Comparison of ENCODE assay signal across 12 cellular contexts in genomic region chr2:218885981-218886447, GRCh38. TPM values are rescaled to one million over a fixed set of nuclear protein-coding genes. Genes with fewer than 3 reads are reported as not detected.
A peak's percentile ranks its signal among the peaks of the same experiment; 100 is the strongest.
DNase-seq lines count a peak whose midpoint lies in the region; ATAC-seq, FAIRE-seq and TF ChIP-seq lines count a peak whose summit lies in the region.
"Had no signal": no experiment of that assay in that cellular context is flagged by ENCODE, and none has a peak within 500 bp of the region (broad histone marks: within the 10 kb centered on the region; RNA-seq: fewer than 3 reads in every experiment).

No MANE protein-coding gene starts in this region.

- H4K20me1 ChIP-seq in SU-DHL-6 (ENCODE audit: low read depth, low read length): no peaks in the 10 kb centered on the region

- WGBS in transverse colon (ENCODE audit: low coverage in 1 of 2), 2 donors: 71% methylated on average over 3 of the region's 3 CpGs; no CpG with 5 or more reads in 1 of the 2 donors
- whole genome bisulfite sequencing in heart left ventricle, 4 donors: 79 to 94% (median 88%) methylated on average over 3 of the region's 3 CpGs

- FAIRE-seq in GM12891 (lab: Jason Lieb, UNC): peak; percentile 100

- H3K9me2 ChIP-seq in SU-DHL-6 (replicated peaks; ENCODE audit: insufficient read depth, low read length): no peaks in the 10 kb centered on the region

- ATAC-seq in GM19438 (IDR thresholded peaks at IDR 0.05; ENCODE audit: low read depth, unreplicated experiment) (peak; percentile 61), HG03039 (IDR thresholded peaks at IDR 0.05; ENCODE audit: unreplicated experiment) (peak; percentile 49), heart left ventricle (no peak)
- no peak for ATAC-seq in activated naive CD4-positive, alpha-beta T cell treated with anti-CD3 and anti-CD28 coated beads, Interleukin-2, amount 50 U/mL, for 72 hours

- intact Hi-C loops in transverse colon (cut with DNase I; ENCODE audit: low total_unique reads): no loop called here
- intact Hi-C loops in heart left ventricle (cut with DNase I): no loop called here

- H3K27me3 ChIP-seq in SU-DHL-6 (ENCODE audit: low read length) (no peaks in the 10 kb centered on the region), transverse colon (peaks cover 41% of the 10 kb centered on the region), heart left ventricle (peaks cover under 1 to 43% (median 22%) of the 10 kb centered on the region in 9 donors)

- H3K36me3 ChIP-seq in SU-DHL-6 (ENCODE audit: low read length): no peaks in the 10 kb centered on the region
- H3K36me3 ChIP-seq in transverse colon: no peaks in the 10 kb centered on the region
- H3K36me3 ChIP-seq in heart left ventricle: no peaks in the 10 kb centered on the region
- H3K36me3 ChIP-seq: neural progenitor cell had no signal

- H3K4me2 ChIP-seq in SU-DHL-6 (ENCODE audit: low read depth, low read length, poor library complexity, severe bottlenecking): peak overlapping the region; percentile 91
- H3K4me2 ChIP-seq: neural progenitor cell had no signal

- H3K27ac ChIP-seq in SU-DHL-6 (ENCODE audit: low read depth, low read length): peak overlapping the region; percentile 95
- peak overlapping the region in 1 of 4 donors; percentile 66 for H3K27ac ChIP-seq in transverse colon
- H3K27ac ChIP-seq in heart left ventricle: no peak overlapping the region
- H3K27ac ChIP-seq: neural progenitor cell had no signal

- no peaks in the 10 kb centered on the region for H3K9me3 Mint-ChIP-seq in activated naive CD4-positive, alpha-beta T cell treated with anti-CD3 and anti-CD28 coated beads, Interleukin-2, amount 50 U/mL, for 72 hours

- H3K36me3 Mint-ChIP-seq in activated naive CD4-positive, alpha-beta T cell treated with anti-CD3 and anti-CD28 coated beads, Interleukin-2, amount 50 U/mL, for 72 hours: peaks cover 5 to 7% of the 10 kb centered on the region in 2 donors
- H3K36me3 Mint-ChIP-seq: neural progenitor cell had no signal

- H3K4me3 ChIP-seq in SU-DHL-6 (ENCODE audit: insufficient read depth, low read length, poor library complexity, severe bottlenecking) (no peak overlapping the region), transverse colon (no peak overlapping the region), heart left ventricle (no peak overlapping the region)
- H3K4me3 ChIP-seq: neural progenitor cell had no signal

- TF ChIP-seq POLR2A in GM12891 (IDR thresholded peaks at IDR 0.05; ENCODE audit: low read depth, low read length) (no peak; the same call in 1 of the 2 replicates), transverse colon (IDR thresholded peaks at IDR 0.05) (no peak), heart left ventricle (IDR thresholded peaks at IDR 0.05) (no peak)

- in situ Hi-C loops in transverse colon (cut with MboI; ENCODE audit: low pct_ligation_motif_present in 1 of 4, low pct_unique_long_range_greater_than_20kb in 1 of 4, low sequenced_read_pairs in 3 of 4): no loop called here

- H3K27ac Mint-ChIP-seq in activated naive CD4-positive, alpha-beta T cell treated with anti-CD3 and anti-CD28 coated beads, Interleukin-2, amount 50 U/mL, for 72 hours: no peak overlapping the region
- H3K27ac Mint-ChIP-seq: neural progenitor cell had no signal

- DNase-seq in GM12891 (ENCODE audit: insufficient read length, low spot score) (peak; percentile 50), transverse colon (no peak), HuH-7 (ENCODE audit: low spot score) (no peak), heart left ventricle (no peak)
- no peak for DNase-seq in activated naive CD4-positive, alpha-beta T cell treated with anti-CD3 and anti-CD28 coated beads, Interleukin-2, amount 50 U/mL, for 72 hours (ENCODE audit: low spot score in 2 of 2)
- DNase-seq: activated CD8-positive, alpha-beta memory T cell treated with anti-CD3 and anti-CD28 coated beads for 24 hours; Calu3 had no signal

- TF ChIP-seq CTCF in SU-DHL-6 (IDR thresholded peaks at IDR 0.05; ENCODE audit: insufficient read depth, low read length, poor library complexity, severe bottlenecking) (no peak), transverse colon (IDR thresholded peaks at IDR 0.05) (no peak), heart left ventricle (IDR thresholded peaks at IDR 0.05) (no peak)

- H3K9ac ChIP-seq in SU-DHL-6 (ENCODE audit: low read length): peak overlapping the region; percentile 91
- H3K9ac ChIP-seq: neural progenitor cell had no signal

- H3K4me1 ChIP-seq in transverse colon (peaks cover 0 to 13% (median 11%) of the 10 kb centered on the region in 4 donors), heart left ventricle (peaks cover 0 to 17% (median 7%) of the 10 kb centered on the region in 12 donors)
- H3K4me1 ChIP-seq: neural progenitor cell had no signal

- H3K79me2 ChIP-seq in SU-DHL-6 (ENCODE audit: insufficient read depth, low read length): peaks cover 28% of the 10 kb centered on the region; the same call in 1 of the 2 replicates

- H3K9me3 ChIP-seq in SU-DHL-6 (ENCODE audit: insufficient read depth, low read length): no peaks in the 10 kb centered on the region
- H3K9me3 ChIP-seq in transverse colon: no peaks in the 10 kb centered on the region
- no peaks in the 10 kb centered on the region for H3K9me3 ChIP-seq in heart left ventricle

- H3F3A ChIP-seq in SU-DHL-6 (ENCODE audit: insufficient read depth): peaks cover 60% of the 10 kb centered on the region

- no peak for TF ChIP-seq EP300 in transverse colon (IDR thresholded peaks at IDR 0.05; ENCODE audit: low read depth)

- no peak overlapping the region for H2AFZ ChIP-seq in SU-DHL-6 (ENCODE audit: low read depth, low read length, severe bottlenecking)
- H2AFZ ChIP-seq: neural progenitor cell had no signal

TF ChIP-seq in GM12891, 5 proteins besides CTCF, POLR2A, EP300 and RAD21:
- TF ChIP-seq TAF1 (IDR thresholded peaks at IDR 0.05; ENCODE audit: low read depth, low read length) (no peak), POLR2AphosphoS5 (IDR thresholded peaks at IDR 0.05; ENCODE audit: low read depth, low read length) (no peak), PAX5 (IDR thresholded peaks at IDR 0.05; ENCODE audit: insufficient read depth, low read length, severe bottlenecking) (no peak), SPI1 (IDR thresholded peaks at IDR 0.05; ENCODE audit: low read depth, low read length) (peak; percentile 35; the same call in 1 of the 2 replicates), POU2F2 (IDR thresholded peaks at IDR 0.05; ENCODE audit: low read depth, low read length) (peak; percentile 100)
TF ChIP-seq in GM12891: peak in this region for 2.

RNA-seq across cellular contexts. Expression of gene WNT10A, which starts 5.4 kb away (rescaled TPM):
- polyA plus RNA-seq in GM12891 (2012; ENCODE audit: low read depth, missing spikeins): 34.4 TPM
- total RNA-seq in transverse colon (1 to 10 TPM in 1 of 4 donors, under 1 TPM in 1, not detected in 2; 0.27 to 1.6 TPM), heart left ventricle (1 to 10 TPM in 1 of 9 donors, under 1 TPM in 1, not detected in 7; 0.16 to 1.3 TPM)
- 1 to 10 TPM in 1 of 2 donors, under 1 TPM in 1; 0.11 to 6.1 TPM for total RNA-seq in activated naive CD4-positive, alpha-beta T cell treated with anti-CD3 and anti-CD28 coated beads, Interleukin-2, amount 50 U/mL, for 72 hours
- under 1 TPM in 1 of 2 donors, not detected in 1; 0.08 TPM for polyA plus RNA-seq in heart left ventricle

RNA-seq across cellular contexts. Expression of gene WNT6, which starts 26.4 kb away (rescaled TPM):
- not detected for polyA plus RNA-seq in GM12891 (2012; ENCODE audit: low read depth, missing spikeins)
- total RNA-seq in transverse colon (100 to 1,000 TPM in 1 of 4 donors, 1 to 10 TPM in 1, under 1 TPM in 1, not detected in 1; 0.82 to 164 (median 1.7) TPM), heart left ventricle (10 to 100 TPM in 1 of 9 donors, 1 to 10 TPM in 3, under 1 TPM in 5; 0.34 to 13.1 (median 1.00) TPM)
- not detected for total RNA-seq in activated naive CD4-positive, alpha-beta T cell treated with anti-CD3 and anti-CD28 coated beads, Interleukin-2, amount 50 U/mL, for 72 hours
- polyA plus RNA-seq in heart left ventricle: 1 to 10 TPM in 1 of 2 donors, under 1 TPM in 1; 0.44 to 1.4 TPM
- total RNA-seq: Calu3, cerebellum had no signal

RNA-seq across cellular contexts. Expression of gene PRKAG3, which starts 54.4 kb away (rescaled TPM):
- not detected for polyA plus RNA-seq in GM12891 (2012; ENCODE audit: low read depth, missing spikeins)
- total RNA-seq in transverse colon (not detected), heart left ventricle (not detected)
- not detected for total RNA-seq in activated naive CD4-positive, alpha-beta T cell treated with anti-CD3 and anti-CD28 coated beads, Interleukin-2, amount 50 U/mL, for 72 hours
- polyA plus RNA-seq in heart left ventricle: under 1 TPM in 1 of 2 donors, not detected in 1; 0.06 TPM
- total RNA-seq: Calu3, cerebellum had no signal

Comparison
In these comparisons a context has a peak if more than half of its experiments do, and no peak if none do; other contexts are left out.
1. ATAC-seq: peak in GM19438 (single experiment) and HG03039 (single experiment); none in activated naive CD4-positive, alpha-beta T cell treated with anti-CD3 and anti-CD28 coated beads, Interleukin-2, amount 50 U/mL, for 72 hours (0 of 2) and heart left ventricle (0 of 4).